ENCODE assay signal across 1 cellular context in genomic region chr14:70882771-70883492, GRCh38.
TF ChIP-seq lines count a peak whose summit lies in the region.

No MANE protein-coding gene starts in this region.

TF ChIP-seq in GM12878, 131 proteins besides CTCF, POLR2A, EP300 and RAD21 (continued from another document and continues in another):
- TF ChIP-seq BHLHE40 (IDR thresholded peaks at IDR 0.05; ENCODE audit: borderline replicate concordance in 1 of 2, low read depth in 2 of 2, low read length in 1 of 2), result no peak
- TF ChIP-seq RB1 (IDR thresholded peaks at IDR 0.05; ENCODE audit: borderline replicate concordance), result no peak
- TF ChIP-seq PKNOX1 (IDR thresholded peaks at IDR 0.05), result no peak
- no peak for TF ChIP-seq EGR1 (IDR thresholded peaks at IDR 0.05; ENCODE audit: borderline replicate concordance in 1 of 2, low read depth in 2 of 2, low read length in 2 of 2)
- TF ChIP-seq STAT3 (IDR thresholded peaks at IDR 0.05; ENCODE audit: low read depth, low read length), result no peak
- TF ChIP-seq ATF7 (IDR thresholded peaks at IDR 0.05; ENCODE audit: low read depth), result peak; percentile 41; the same call in 1 of the 2 replicates
- no peak for TF ChIP-seq RCOR1 (conservative IDR thresholded peaks at IDR 0.05; ENCODE audit: low read depth, low read length)
- peak; percentile 81 for TF ChIP-seq DPF2 (IDR thresholded peaks at IDR 0.05)
- no peak for TF ChIP-seq NBN (IDR thresholded peaks at IDR 0.05)
- TF ChIP-seq POLR2AphosphoS5 (IDR thresholded peaks at IDR 0.05; ENCODE audit: low read length), result no peak
- no peak for TF ChIP-seq SIN3A (IDR thresholded peaks at IDR 0.05; ENCODE audit: low read depth, low read length)
- peak; percentile 42; the same call in 1 of the 2 replicates for TF ChIP-seq IRF4 (IDR thresholded peaks at IDR 0.05; ENCODE audit: low read depth, low read length)
- no peak for TF ChIP-seq KAT2A (conservative IDR thresholded peaks at IDR 0.05; ENCODE audit: control insufficient read depth, low read depth, low read length)
- peak; percentile 41; the same call in 1 of the 2 replicates for TF ChIP-seq ZBED1 (IDR thresholded peaks at IDR 0.05; ENCODE audit: borderline replicate concordance)
- no peak for TF ChIP-seq EZH2 (IDR thresholded peaks at IDR 0.05; ENCODE audit: borderline replicate concordance, control insufficient read depth, low read depth, low read length)
- TF ChIP-seq ZBTB33 (IDR thresholded peaks at IDR 0.05), result no peak
- TF ChIP-seq BCL3 (IDR thresholded peaks at IDR 0.05; ENCODE audit: borderline replicate concordance, insufficient read depth, low read depth, low read length, poor library complexity, severe bottlenecking), result no peak
- TF ChIP-seq MTA3 (IDR thresholded peaks at IDR 0.05; ENCODE audit: borderline replicate concordance, low read length), result peak; percentile 43; the same call in 1 of the 2 replicates
- TF ChIP-seq SIX5 (IDR thresholded peaks at IDR 0.05; ENCODE audit: low read depth, low read length, severe bottlenecking), result no peak
- TF ChIP-seq NFIC (IDR thresholded peaks at IDR 0.05; ENCODE audit: low read depth, low read length), result peak; percentile 88
- TF ChIP-seq USF2 (IDR thresholded peaks at IDR 0.05; ENCODE audit: borderline replicate concordance, low read depth, low read length), result no peak
- TF ChIP-seq BMI1 (IDR thresholded peaks at IDR 0.05; ENCODE audit: borderline replicate concordance), result no peak
- no peak for TF ChIP-seq SREBF1 (IDR thresholded peaks at IDR 0.05; ENCODE audit: low read length)
- TF ChIP-seq ATF2 (IDR thresholded peaks at IDR 0.05; ENCODE audit: low read length), result peak; percentile 42; the same call in 1 of the 2 replicates
- TF ChIP-seq E2F8 (IDR thresholded peaks at IDR 0.05; ENCODE audit: low read depth, partially characterized antibody), result no peak
- TF ChIP-seq SMC3 (IDR thresholded peaks at IDR 0.05; ENCODE audit: borderline replicate concordance, low read length), result no peak
- no peak for TF ChIP-seq PBX3 (IDR thresholded peaks at IDR 0.05; ENCODE audit: insufficient replicate concordance, low read depth, low read length)
- no peak for TF ChIP-seq E2F4 (IDR thresholded peaks at IDR 0.05; ENCODE audit: low read depth, low read length)
- peak; percentile 22; the same call in 1 of the 2 replicates for TF ChIP-seq GATAD2B (conservative IDR thresholded peaks at IDR 0.05; ENCODE audit: low read depth)
- TF ChIP-seq CREM (IDR thresholded peaks at IDR 0.05; ENCODE audit: low read depth), result peak; percentile 50; the same call in 1 of the 2 replicates
- TF ChIP-seq HDGF (IDR thresholded peaks at IDR 0.05), result no peak
- TF ChIP-seq ZBTB4 (CRISPR knock-in tag; IDR thresholded peaks at IDR 0.05), result no peak
- no peak for TF ChIP-seq MEF2B (IDR thresholded peaks at IDR 0.05; ENCODE audit: partially characterized antibody, poor library complexity, severe bottlenecking)
- no peak for TF ChIP-seq YY1 (IDR thresholded peaks at IDR 0.05; ENCODE audit: low read depth, low read length)
- peak; percentile 75; the same call in 1 of the 2 replicates for TF ChIP-seq BCL11A (IDR thresholded peaks at IDR 0.05; ENCODE audit: low read depth, low read length)
- TF ChIP-seq ATF3 (IDR thresholded peaks at IDR 0.05; ENCODE audit: borderline replicate concordance, extremely low read depth, low read depth, low read length), result no peak
- TF ChIP-seq IRF5 (IDR thresholded peaks at IDR 0.05; ENCODE audit: borderline replicate concordance), result no peak
